ENCODE assay signal across 33 cellular contexts in genomic region chr14:74412753-74413152, GRCh38. TPM values are rescaled to one million over a fixed set of nuclear protein-coding genes. Genes with fewer than 3 reads are reported as not detected.
"Had no signal": no experiment of that assay in that cellular context is flagged by ENCODE, and none has a peak within 500 bp of the region (broad histone marks: within the 10 kb centered on the region; RNA-seq: fewer than 3 reads in every experiment).

No MANE protein-coding gene starts in this region.

- H3K27ac ChIP-seq: adrenal gland, colonic mucosa, epithelial cell of prostate, esophagus squamous epithelium, gastroesophageal sphincter had no signal

- H3K4me3 ChIP-seq: adrenal gland, colonic mucosa, esophagus squamous epithelium, gastroesophageal sphincter had no signal

- DNase-seq: activated CD4-positive, alpha-beta memory T cell treated with anti-CD3 and anti-CD28 coated beads for 36 hours; activated CD4-positive, alpha-beta T cell treated with anti-CD3 and anti-CD28 coated beads for 36 hours; activated CD4-positive, alpha-beta T cell treated with anti-CD3 and anti-CD28 coated beads, Interleukin-2, amount 10 ng/mL, durations not matched to agents 24 days and 14 days; activated CD4-positive, CD25-positive, alpha-beta regulatory T cell; activated CD4-positive, CD25-positive, alpha-beta regulatory T cell treated with anti-CD3 and anti-CD28 coated beads, Interleukin-2, amount 50 U/mL, for 72 hours; activated CD8-positive, alpha-beta memory T cell treated with anti-CD3 and anti-CD28 coated beads, Interleukin-2, amount 10 ng/mL, durations not matched to agents 7 days and 5 days; activated CD8-positive, alpha-beta memory T cell treated with anti-CD3 and anti-CD28 coated beads, Interleukin-2, amount 50 U/mL, for 4 hours; activated CD8-positive, alpha-beta T cell treated with anti-CD3 and anti-CD28 coated beads, Interleukin-2, amount 10 ng/mL, durations not matched to agents 7 days and 5 days; activated effector memory CD4-positive, alpha-beta T cell treated with anti-CD3 and anti-CD28 coated beads, Interleukin-2, amount 50 U/mL, for 16 hours; activated naive CD4-positive, alpha-beta T cell treated with anti-CD3 and anti-CD28 coated beads for 36 hours; activated naive CD8-positive, alpha-beta T cell treated with anti-CD3 and anti-CD28 coated beads for 36 hours; activated naive CD8-positive, alpha-beta T cell treated with anti-CD3 and anti-CD28 coated beads, Interleukin-2, amount 50 U/mL, for 24 hours; activated T-cell treated with anti-CD3 and anti-CD28 coated beads, Interleukin-2, amount 50 U/mL, for 1 hour; activated T-cell treated with anti-CD3 and anti-CD28 coated beads, Interleukin-2, amount 50 U/mL, for 48 hours; adrenal gland; amygdala; central memory CD4-positive, alpha-beta T cell; cerebellar nuclear complex; colonic mucosa; effector CD8-positive, alpha-beta T cell; esophagus squamous epithelium; foreskin melanocyte; T-helper 2 cell had no signal

- H3K27me3 ChIP-seq: colonic mucosa had no signal

- H3K4me1 ChIP-seq: adrenal gland, colonic mucosa, esophagus squamous epithelium, gastroesophageal sphincter had no signal

- ATAC-seq: activated CD4-positive, alpha-beta T cell treated with anti-CD3 and anti-CD28 coated beads for 36 hours; activated CD8-positive, alpha-beta memory T cell treated with anti-CD3 and anti-CD28 coated beads, Interleukin-2, amount 10 ng/mL, durations not matched to agents 7 days and 5 days; activated CD8-positive, alpha-beta T cell treated with anti-CD3 and anti-CD28 coated beads, Interleukin-2, amount 10 ng/mL, durations not matched to agents 7 days and 5 days; activated naive CD8-positive, alpha-beta T cell treated with anti-CD3 and anti-CD28 coated beads, Interleukin-2, amount 50 U/mL, for 24 hours; gastroesophageal sphincter had no signal

- H3K36me3 ChIP-seq: adrenal gland, colonic mucosa, esophagus squamous epithelium, gastroesophageal sphincter had no signal

- H3K9me3 ChIP-seq: adrenal gland, colonic mucosa, gastroesophageal sphincter had no signal

RNA-seq across cellular contexts. Expression of gene SYNDIG1L, which starts 13.3 kb away (rescaled TPM):
- total RNA-seq: activated CD4-positive, alpha-beta memory T cell treated with anti-CD3 and anti-CD28 coated beads for 36 hours; activated CD4-positive, alpha-beta T cell treated with anti-CD3 and anti-CD28 coated beads for 36 hours; activated CD4-positive, alpha-beta T cell treated with anti-CD3 and anti-CD28 coated beads, Interleukin-2, amount 10 ng/mL, durations not matched to agents 24 days and 14 days; activated CD8-positive, alpha-beta memory T cell treated with anti-CD3 and anti-CD28 coated beads for 36 hours; activated CD8-positive, alpha-beta memory T cell treated with anti-CD3 and anti-CD28 coated beads, Interleukin-2, amount 10 ng/mL, durations not matched to agents 7 days and 5 days; activated CD8-positive, alpha-beta T cell treated with anti-CD3 and anti-CD28 coated beads, Interleukin-2, amount 10 ng/mL, durations not matched to agents 7 days and 5 days; activated naive CD4-positive, alpha-beta T cell treated with anti-CD3 and anti-CD28 coated beads for 36 hours; activated naive CD8-positive, alpha-beta T cell treated with anti-CD3 and anti-CD28 coated beads for 36 hours; activated T-helper 1 cell treated with anti-CD3 and anti-CD28 coated beads, Interleukin-12 subunit alpha, Interleukin-12 subunit beta, Interleukin-2, Interleukin-4 antibody, amounts not matched to agents 30 ng/mL and 10 ng/mL and 1 ng/mL, durations not matched to agents 14 hours and 24 hours and 36 hours; activated T-helper 2 cell treated with anti-CD3 and anti-CD28 coated beads, Interferon-gamma antibody, Interleukin-2, Interleukin-4, amounts not matched to agents 10 μg/mL and 5 μg/mL and 100 μg/mL, durations not matched to agents 14 hours and 24 hours and 36 hours; dermis microvascular lymphatic vessel endothelial cell; endothelial cell of umbilical vein; fibroblast of lung; fibroblast of villous mesenchyme; T-helper 1 cell treated with Interleukin-12 subunit alpha and Interleukin-12 subunit beta and Interleukin-4 antibody, amounts not matched to agents 30 ng/mL and 1 ng/mL, for 36 hours had no signal
- polyA plus RNA-seq: endothelial cell of umbilical vein, fibroblast of lung had no signal
